ENCODE assay signal across 10 cellular contexts in genomic region chr6:163837681-163838431, GRCh38.
DNase-seq lines count a peak whose midpoint lies in the region; ATAC-seq and TF ChIP-seq lines count a peak whose summit lies in the region.
"Had no signal": no experiment of that assay in that cellular context is flagged by ENCODE, and none has a peak within 500 bp of the region (broad histone marks: within the 10 kb centered on the region; RNA-seq: fewer than 3 reads in every experiment).

No MANE protein-coding gene starts in this region.

- H3K4me3 ChIP-seq in fibroblast of villous mesenchyme (ENCODE audit: low read depth, low read length), result peak overlapping the region; percentile 20
- H3K4me3 ChIP-seq: mucosa of descending colon had no signal

- H3K27me3 Mint-ChIP-seq in nephron (ENCODE audit: low read depth) (peaks cover 46% of the 10 kb centered on the region), type B pancreatic cell (peaks cover 12% of the 10 kb centered on the region)

- H3K4me1 Mint-ChIP-seq in nephron, result peaks cover 37% of the 10 kb centered on the region
- peaks cover 19% of the 10 kb centered on the region for H3K4me1 Mint-ChIP-seq in type B pancreatic cell (ENCODE audit: unreplicated experiment)
- H3K4me1 Mint-ChIP-seq: activated naive CD8-positive, alpha-beta T cell treated with anti-CD3 and anti-CD28 coated beads, Interleukin-2, amount 10 ng/mL, durations not matched to agents 7 days and 5 days had no signal

- H3K36me3 Mint-ChIP-seq in nephron (ENCODE audit: low read depth) (peaks cover 10% of the 10 kb centered on the region), type B pancreatic cell (no peaks in the 10 kb centered on the region)
- H3K36me3 Mint-ChIP-seq: activated naive CD8-positive, alpha-beta T cell treated with anti-CD3 and anti-CD28 coated beads, Interleukin-2, amount 10 ng/mL, durations not matched to agents 7 days and 5 days had no signal

- H3K9me3 Mint-ChIP-seq in nephron, result peaks cover 5% of the 10 kb centered on the region
- peaks cover 4% of the 10 kb centered on the region for H3K9me3 Mint-ChIP-seq in type B pancreatic cell

- TF ChIP-seq CTCF in fibroblast of villous mesenchyme (IDR thresholded peaks at IDR 0.05; ENCODE audit: insufficient read depth, low read depth, low read length) (no peak), nephron (IDR thresholded peaks at IDR 0.05; ENCODE audit: unreplicated experiment in 3 of 3) (no peak), type B pancreatic cell (conservative IDR thresholded peaks at IDR 0.05) (no peak)

- ATAC-seq in stimulated activated naive CD8-positive, alpha-beta T cell treated with anti-CD3 and anti-CD28 coated beads, Interleukin-15, Interleukin-2, amounts not matched to agents 100 U/mL and 50 U/mL, for 24 hours, result no peak
- ATAC-seq: mucosa of descending colon had no signal

- H3K4me3 Mint-ChIP-seq in nephron (peak overlapping the region; percentile 20 to 54 (median 41)), type B pancreatic cell (peak overlapping the region; percentile 72)
- H3K4me3 Mint-ChIP-seq: activated naive CD8-positive, alpha-beta T cell treated with anti-CD3 and anti-CD28 coated beads, Interleukin-2, amount 10 ng/mL, durations not matched to agents 7 days and 5 days had no signal

- H3K27ac Mint-ChIP-seq in nephron, result peak overlapping the region; percentile 15 to 58 (median 46)
- H3K27ac Mint-ChIP-seq in type B pancreatic cell, result peak overlapping the region; percentile 29
- H3K27ac Mint-ChIP-seq: activated naive CD8-positive, alpha-beta T cell treated with anti-CD3 and anti-CD28 coated beads, Interleukin-2, amount 10 ng/mL, durations not matched to agents 7 days and 5 days had no signal

- DNase-seq in RPMI7951 (ENCODE audit: low read depth), result peak; percentile 44
- peak; percentile 29 for DNase-seq in fibroblast of villous mesenchyme (ENCODE audit: low read depth)
- no peak for DNase-seq in type B pancreatic cell (ENCODE audit: extremely low spot score, unreplicated experiment)
- DNase-seq in DMS114 treated with DMSO at 0.1 percent for 48 hours (lab: John Stamatoyannopoulos, UW; ENCODE audit: unreplicated experiment), result no peak
- no peak for DNase-seq in stimulated activated naive CD8-positive, alpha-beta T cell treated with anti-CD3 and anti-CD28 coated beads, Interleukin-15, Interleukin-2, amounts not matched to agents 100 U/mL and 50 U/mL, for 24 hours
- DNase-seq in NCI-H446 (lab: John Stamatoyannopoulos, UW), result no peak
- DNase-seq: activated naive CD8-positive, alpha-beta T cell treated with anti-CD3 and anti-CD28 coated beads, Interleukin-2, amount 10 ng/mL, durations not matched to agents 7 days and 5 days; effector CD8-positive, alpha-beta T cell; mucosa of descending colon had no signal

Comparison
In these comparisons a context has a peak if more than half of its experiments do, and no peak if none do; other contexts are left out.
1. DNase-seq: peak in RPMI7951 (single experiment) and fibroblast of villous mesenchyme (single experiment); none in type B pancreatic cell (single experiment), DMS114 treated with DMSO at 0.1 percent for 48 hours (single experiment), stimulated activated naive CD8-positive, alpha-beta T cell treated with anti-CD3 and anti-CD28 coated beads, Interleukin-15, Interleukin-2, amounts not matched to agents 100 U/mL and 50 U/mL, for 24 hours (single experiment) and NCI-H446 (0 of 2).